7 cellular contexts compared by ENCODE assay signal in genomic region chr7:101085000-101085948, GRCh38. TPM values are rescaled to one million over a fixed set of nuclear protein-coding genes. Genes with fewer than 3 reads are reported as not detected.
DNase-seq lines count a peak whose midpoint lies in the region; ATAC-seq and TF ChIP-seq lines count a peak whose summit lies in the region.

TSS of gene TRIM56 (plus strand) at chr7:101085481. CDS start at chr7:101087313, 1,832 bp downstream.

- H3K4me1 Mint-ChIP-seq in chondrocyte (ENCODE audit: low read depth), result peaks cover 37% of the 10 kb centered on the region

- H3K27me3 Mint-ChIP-seq in chondrocyte (ENCODE audit: low read depth), result no peaks in the 10 kb centered on the region

- H3K9me3 Mint-ChIP-seq in chondrocyte (ENCODE audit: low read depth), result no peaks in the 10 kb centered on the region

- H3K36me3 Mint-ChIP-seq in chondrocyte (ENCODE audit: low read depth), result peaks cover 3% of the 10 kb centered on the region

- H3K4me3 Mint-ChIP-seq in chondrocyte (ENCODE audit: unreplicated experiment), result peak within 1 kb of the TSS; percentile 91

- peak within 1 kb of the TSS; percentile 99 for H3K27ac Mint-ChIP-seq in chondrocyte (ENCODE audit: unreplicated experiment)

- peak; percentile 64 for DNase-seq in NCI-H2171 treated with DMSO at 0.1 percent for 48 hours (lab: John Stamatoyannopoulos, UW)
- DNase-seq in activated CD4-positive, alpha-beta T cell treated with anti-CD3 and anti-CD28 coated beads for 1 hour, result peak; percentile 68
- DNase-seq in chondrocyte (ENCODE audit: low spot score), result no peak
- DNase-seq in kidney tubule cell (ENCODE audit: low spot score), result peak; percentile 85
- DNase-seq in stimulated activated CD4-positive, alpha-beta T cell treated with anti-CD3 and anti-CD28 coated beads, Interleukin-1b, Interleukin-23, amount 100 ng/mL, for 4 hours (ENCODE audit: low read depth in 2 of 2), result peak; percentile 58 to 59

- TF ChIP-seq CTCF in chondrocyte (IDR thresholded peaks at IDR 0.05), result no peak

- ATAC-seq in GM18520 (IDR thresholded peaks at IDR 0.05; ENCODE audit: unreplicated experiment) (peak; percentile 80), HG03025 (IDR thresholded peaks at IDR 0.05; ENCODE audit: low FRiP score, unreplicated experiment) (peak; percentile 78)

RNA-seq across cellular contexts. Expression of gene TRIM56, which starts in this region (rescaled TPM):
- 26.1 to 35.7 TPM (median 30.4 TPM) in 3 replicates for total RNA-seq in chondrocyte
